In the genomic region with DNA sequence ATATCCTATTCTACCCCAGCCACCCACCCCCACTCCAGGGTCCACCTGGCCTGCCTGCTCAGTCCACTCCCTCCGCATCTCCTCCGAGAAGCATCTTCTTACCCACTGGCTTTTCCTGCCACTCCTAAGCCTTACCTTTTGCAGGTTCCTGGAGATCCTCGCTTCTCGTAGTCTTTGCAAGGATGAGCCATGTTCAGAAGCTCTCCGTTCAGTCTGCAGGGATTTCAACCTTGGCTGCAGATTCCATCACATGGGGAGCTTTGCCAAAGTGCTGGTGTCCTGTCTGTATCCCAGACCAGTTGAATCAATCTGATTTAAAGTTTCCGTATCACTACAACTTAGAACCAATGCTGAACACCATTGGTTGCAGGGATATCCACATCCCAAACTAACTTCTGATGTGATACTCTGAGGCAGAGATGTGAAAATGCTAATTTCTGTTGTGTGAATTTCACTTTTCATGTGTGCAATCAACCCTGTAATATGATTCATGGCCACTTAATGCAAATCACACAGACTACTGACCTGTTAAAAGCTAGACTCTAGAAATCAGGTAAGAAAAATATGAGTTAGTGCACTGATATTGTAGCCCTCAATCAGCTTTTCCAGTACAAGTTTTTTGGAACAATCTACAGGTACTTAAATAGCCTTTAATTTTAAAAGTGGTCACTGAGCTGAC, we compare ENCODE assay signal across 15 cellular contexts.
DNase-seq lines count a peak whose midpoint lies in the region; ATAC-seq and TF ChIP-seq lines count a peak whose summit lies in the region.
"Had no signal": no experiment of that assay in that cellular context is flagged by ENCODE, and none has a peak within 500 bp of the region (broad histone marks: within the 10 kb centered on the region; RNA-seq: fewer than 3 reads in every experiment).

No MANE protein-coding gene starts in this region.

- no peak for TF ChIP-seq EP300 in suprapubic skin (IDR thresholded peaks at IDR 0.05)

- H3K36me3 ChIP-seq in colonic mucosa: peaks cover 29% of the 10 kb centered on the region
- H3K36me3 ChIP-seq in smooth muscle cell (ENCODE audit: low read depth): peaks cover 18% of the 10 kb centered on the region
- peaks cover 88% of the 10 kb centered on the region for H3K36me3 ChIP-seq in suprapubic skin

- WGBS in smooth muscle cell (ENCODE audit: low lambda C conversion rate): 96% methylated on average over 6 of the region's 6 CpGs
- 90% methylated on average over 6 of the region's 6 CpGs for WGBS in suprapubic skin

- TF ChIP-seq CTCF in colonic mucosa (IDR thresholded peaks at IDR 0.05) (no peak), smooth muscle cell (IDR thresholded peaks at IDR 0.05; ENCODE audit: borderline replicate concordance, insufficient read depth, poor library complexity, severe bottlenecking) (no peak), suprapubic skin (IDR thresholded peaks at IDR 0.05) (no peak)

- no peak overlapping the region for H3K4me3 Mint-ChIP-seq in activated T-cell treated with anti-CD3 and anti-CD28 coated beads, Interleukin-2, amount 50 U/mL, for 72 hours
- H3K4me3 Mint-ChIP-seq in T-cell: no peak overlapping the region

- peaks cover 41% of the 10 kb centered on the region for H3K4me1 Mint-ChIP-seq in activated T-cell treated with anti-CD3 and anti-CD28 coated beads, Interleukin-2, amount 50 U/mL, for 72 hours (ENCODE audit: low read depth)
- peaks cover 9 to 39% (median 16%) of the 10 kb centered on the region in 3 donors for H3K4me1 Mint-ChIP-seq in T-cell

- H3F3A ChIP-seq in smooth muscle cell (ENCODE audit: low read depth): peaks cover 32% of the 10 kb centered on the region

- intact Hi-C loops in colonic mucosa (cut with DNase I): no loop called here

- no peaks in the 10 kb centered on the region for H3K9me3 Mint-ChIP-seq in activated T-cell treated with anti-CD3 and anti-CD28 coated beads, Interleukin-2, amount 50 U/mL, for 72 hours
- H3K9me3 Mint-ChIP-seq in T-cell: no peaks in the 10 kb centered on the region

- H3K27me3 ChIP-seq in colonic mucosa (no peaks in the 10 kb centered on the region), smooth muscle cell (ENCODE audit: low read depth) (no peaks in the 10 kb centered on the region), suprapubic skin (no peaks in the 10 kb centered on the region)
- H3K27me3 ChIP-seq: pancreas, upper lobe of left lung had no signal

- H4K20me1 ChIP-seq in smooth muscle cell (ENCODE audit: low read depth): peaks cover 11% of the 10 kb centered on the region

- H3K9ac ChIP-seq in colonic mucosa (ENCODE audit: low read depth in 2 of 2, low read length in 2 of 2) (no peak overlapping the region), smooth muscle cell (ENCODE audit: low read depth) (no peak overlapping the region)

- H3K4me3 ChIP-seq in colonic mucosa: no peak overlapping the region
- no peak overlapping the region for H3K4me3 ChIP-seq in smooth muscle cell
- H3K4me3 ChIP-seq in suprapubic skin: no peak overlapping the region
- H3K4me3 ChIP-seq: pancreas, upper lobe of left lung had no signal

- POLR2A ChIA-PET in T-cell (lab: Charles Lee): interaction anchor here in 1 of 2 donors (0.7 kb wide), 1 partner anchor 57 kb away, joined by 3 read pairs; no protein-coding TSS in a partner anchor

- peaks cover 12 to 29% of the 10 kb centered on the region in 2 donors for H3K36me3 Mint-ChIP-seq in activated T-cell treated with anti-CD3 and anti-CD28 coated beads, Interleukin-2, amount 50 U/mL, for 72 hours (ENCODE audit: insufficient read depth in 2 of 2)
- peaks cover 66% of the 10 kb centered on the region for H3K36me3 Mint-ChIP-seq in T-cell

- H3K9me3 ChIP-seq in colonic mucosa: no peaks in the 10 kb centered on the region
- H3K9me3 ChIP-seq in smooth muscle cell (replicated peaks; ENCODE audit: low read depth): no peaks in the 10 kb centered on the region
- no peaks in the 10 kb centered on the region for H3K9me3 ChIP-seq in suprapubic skin
- H3K9me3 ChIP-seq: pancreas, upper lobe of left lung had no signal

- H3K4me1 ChIP-seq in colonic mucosa (no peaks in the 10 kb centered on the region), smooth muscle cell (ENCODE audit: low read depth) (peaks cover 13% of the 10 kb centered on the region), suprapubic skin (peaks cover 19% of the 10 kb centered on the region)

- ATAC-seq in activated T-cell treated with anti-CD3 and anti-CD28 coated beads, Interleukin-2, amount 50 U/mL, for 72 hours (replicated peaks in 1 of 2): no peak
- no peak for ATAC-seq in T-cell (replicated peaks in 1 of 4)
- ATAC-seq: pancreas had no signal

- H3K27me3 Mint-ChIP-seq in activated T-cell treated with anti-CD3 and anti-CD28 coated beads, Interleukin-2, amount 50 U/mL, for 72 hours (ENCODE audit: low read depth): no peaks in the 10 kb centered on the region
- no peaks in the 10 kb centered on the region for H3K27me3 Mint-ChIP-seq in T-cell

- H3K4me2 ChIP-seq in smooth muscle cell: no peak overlapping the region

- peak overlapping the region; percentile 62 for H3K27ac Mint-ChIP-seq in activated T-cell treated with anti-CD3 and anti-CD28 coated beads, Interleukin-2, amount 50 U/mL, for 72 hours
- H3K27ac Mint-ChIP-seq in T-cell: peak overlapping the region; percentile 43 to 56

- H3K27ac ChIP-seq in colonic mucosa: no peak overlapping the region
- peak overlapping the region; percentile 79 for H3K27ac ChIP-seq in smooth muscle cell (ENCODE audit: low read depth)
- no peak overlapping the region for H3K27ac ChIP-seq in suprapubic skin
- H3K27ac ChIP-seq: pancreas had no signal

- no peak for TF ChIP-seq POLR2A in suprapubic skin (IDR thresholded peaks at IDR 0.05)

- no peak overlapping the region for H2AFZ ChIP-seq in smooth muscle cell (ENCODE audit: low read depth)

- CTCF ChIA-PET in T-cell (lab: Charles Lee): interaction anchor here (0.7 kb wide), 2 partner anchors 19 to 31 kb away, joined by 3 read pairs; no protein-coding TSS in a partner anchor

- no peaks in the 10 kb centered on the region for H3K79me2 ChIP-seq in smooth muscle cell (ENCODE audit: low read depth)

- no peak for DNase-seq in activated T-cell treated with anti-CD3 and anti-CD28 coated beads, Interleukin-2, amount 50 U/mL, for 72 hours
- DNase-seq in activated T-cell treated with anti-CD3 and anti-CD28 coated beads, Interleukin-2, amount 50 U/mL, for 1 hour: no peak
- DNase-seq in T-cell (no peak), colonic mucosa (peak; percentile 14), smooth muscle cell (lab: John Stamatoyannopoulos, UW; ENCODE audit: unreplicated experiment) (no peak), NAMALWA (ENCODE audit: low spot score) (no peak), HT-29 (ENCODE audit: low spot score) (no peak), suprapubic skin (ENCODE audit: low spot score in 2 of 2) (no peak)
- DNase-seq: activated CD4-positive, alpha-beta T cell treated with anti-CD3 and anti-CD28 coated beads, Interleukin-2, amount 50 U/mL, for 1 hour; midbrain; NCI-H510A; pancreas; RPMI8226; T-helper 2 cell; upper lobe of left lung had no signal
